22 cellular contexts compared by ENCODE assay signal in genomic region chr3:128064962-128065361, GRCh38. TPM values are rescaled to one million over a fixed set of nuclear protein-coding genes. Genes with fewer than 3 reads are reported as not detected.
DNase-seq lines count a peak whose midpoint lies in the region; ATAC-seq, FAIRE-seq and TF ChIP-seq lines count a peak whose summit lies in the region.
"Had no signal": no experiment of that assay in that cellular context is flagged by ENCODE, and none has a peak within 500 bp of the region (broad histone marks: within the 10 kb centered on the region; RNA-seq: fewer than 3 reads in every experiment).

No MANE protein-coding gene starts in this region.

- no peak overlapping the region for H2AFZ ChIP-seq in GM23248
- no peak overlapping the region for H2AFZ ChIP-seq in astrocyte (ENCODE audit: low read depth, low read length)

- no peak for TF ChIP-seq CTCF in astrocyte (IDR thresholded peaks at IDR 0.05; ENCODE audit: insufficient read depth, low read depth, low read length)
- no peak for TF ChIP-seq CTCF in fibroblast of mammary gland (conservative IDR thresholded peaks at IDR 0.05; ENCODE audit: control insufficient read depth, insufficient read depth, low read depth, low read length)

- 0 out of 2 replicates have a peak overlapping the region, but pooled peaks have one; percentile 5 for H3K27ac ChIP-seq in GM23248
- no peak overlapping the region for H3K27ac ChIP-seq in astrocyte (ENCODE audit: low read depth, low read length)
- H3K27ac ChIP-seq: 22Rv1, SJSA1 had no signal

- peak overlapping the region; percentile 13; the same call in 1 of the 2 replicates for H3K9ac ChIP-seq in GM23248
- no peak overlapping the region for H3K9ac ChIP-seq in astrocyte (ENCODE audit: low read length)

- no peak overlapping the region for H3K4me2 ChIP-seq in GM23248 (ENCODE audit: unreplicated experiment)
- H3K4me2 ChIP-seq in astrocyte (ENCODE audit: low read length) = no peak overlapping the region

- H3K4me1 ChIP-seq in GM23248 (ENCODE audit: insufficient read depth) (peaks cover 25% of the 10 kb centered on the region), astrocyte (ENCODE audit: insufficient read depth, low read length) (peaks cover 23% of the 10 kb centered on the region)

- H4K20me1 ChIP-seq in GM23248 (ENCODE audit: insufficient read depth) = peaks cover 3% of the 10 kb centered on the region; the same call in 1 of the 2 replicates
- peaks cover 94% of the 10 kb centered on the region for H4K20me1 ChIP-seq in astrocyte (ENCODE audit: insufficient read depth, low read length)

- H3K36me3 ChIP-seq in GM23248 (ENCODE audit: low read depth) (peaks cover 90% of the 10 kb centered on the region), astrocyte (ENCODE audit: insufficient read depth, low read length) (peaks cover 86% of the 10 kb centered on the region)

- H3K36me3 Mint-ChIP-seq in astrocyte (ENCODE audit: low read depth, unreplicated experiment) = peaks cover 47% of the 10 kb centered on the region

- H3K4me3 Mint-ChIP-seq in astrocyte (ENCODE audit: unreplicated experiment) = no peak overlapping the region
- H3K4me3 Mint-ChIP-seq: H9 had no signal

- peaks cover 18% of the 10 kb centered on the region for H3K4me1 Mint-ChIP-seq in astrocyte (ENCODE audit: low read depth, unreplicated experiment)

- in situ Hi-C loops in GM23248 (cut with MboI) = no loop called here

- WGBS in GM23248 (ENCODE audit: low coverage in 1 of 2, low lambda C conversion rate in 2 of 2, missing lambda C conversion rate in 2 of 2), 2 experiments = 75% methylated on average over 6 of the region's 6 CpGs

- H3K9me2 ChIP-seq in GM23248 (ENCODE audit: insufficient read depth) = no peaks in the 10 kb centered on the region

- H3K4me3 ChIP-seq in GM23248 (no peak overlapping the region), astrocyte (ENCODE audit: insufficient read depth, low read depth, low read length) (no peak overlapping the region), fibroblast of mammary gland (ENCODE audit: control insufficient read depth, low read depth, low read length) (no peak overlapping the region)
- H3K4me3 ChIP-seq: MG63, SJSA1 had no signal

- H3F3A ChIP-seq in GM23248 (ENCODE audit: insufficient read depth) = peaks cover 83% of the 10 kb centered on the region

- ATAC-seq in GM19463 (IDR thresholded peaks at IDR 0.05; ENCODE audit: unreplicated experiment) = no peak

- H3K79me2 ChIP-seq in GM23248 (ENCODE audit: insufficient read depth) (peaks cover 84% of the 10 kb centered on the region), astrocyte (ENCODE audit: insufficient read depth, low read length) (peaks cover 81% of the 10 kb centered on the region)

- H3K27me3 ChIP-seq in GM23248 (replicated peaks; ENCODE audit: insufficient read depth) (no peaks in the 10 kb centered on the region), astrocyte (ENCODE audit: insufficient read depth, low read length) (no peaks in the 10 kb centered on the region)
- H3K27me3 ChIP-seq: MG63, SJSA1 had no signal

- no peak for FAIRE-seq in astrocyte (lab: Jason Lieb, UNC)
- FAIRE-seq: GM12892 had no signal

- H3K27me3 Mint-ChIP-seq in astrocyte (ENCODE audit: low read depth, unreplicated experiment) = no peaks in the 10 kb centered on the region

- DNase-seq in activated CD8-positive, alpha-beta memory T cell treated with anti-CD3 and anti-CD28 coated beads, Interleukin-2, amount 50 U/mL, for 48 hours = peak; percentile 34
- DNase-seq in activated CD8-positive, alpha-beta memory T cell treated with anti-CD3 and anti-CD28 coated beads for 24 hours = no peak
- DNase-seq in GM23248 = no peak
- DNase-seq in astrocyte (ENCODE audit: low read depth) = no peak
- DNase-seq in fibroblast of mammary gland (ENCODE audit: low read depth) = peak; percentile 33
- no peak for DNase-seq in Ammon's horn (ENCODE audit: low spot score)
- DNase-seq in NK-92 (lab: John Stamatoyannopoulos, UW; ENCODE audit: unreplicated experiment) = no peak
- DNase-seq: DMS153, DND-41, H9, KG1, MG63, NCI-H1105 treated with DMSO at 0.1 percent for 48 hours, NCI-H146, NCI-H2029, NCI-H526 treated with DMSO at 0.1 percent for 48 hours, Right ventricle myocardium superior, RPMI8226 had no signal

- H3K27ac Mint-ChIP-seq in astrocyte (ENCODE audit: unreplicated experiment) = peak overlapping the region; percentile 56
- H3K27ac Mint-ChIP-seq: H9 had no signal

- H3K9me3 Mint-ChIP-seq in astrocyte (ENCODE audit: unreplicated experiment) = no peaks in the 10 kb centered on the region
- H3K9me3 Mint-ChIP-seq: H9 had no signal

- H3K9me3 ChIP-seq in GM23248 (ENCODE audit: low read depth) (no peaks in the 10 kb centered on the region), astrocyte (ENCODE audit: insufficient read depth, low read depth, low read length) (no peaks in the 10 kb centered on the region)
- H3K9me3 ChIP-seq: MG63, SJSA1 had no signal

RNA-seq across cellular contexts. Expression of gene SEC61A1, which starts 12.7 kb away (rescaled TPM):
- 477 and 510 TPM in 2 replicates for total RNA-seq in GM23248 (2014; rRNA removed; shearing (Covaris generic))
- 362 and 387 TPM in 2 replicates for polyA plus RNA-seq in GM23248 (2016; fragmentation: Nextera tagmentation; extraction: Ambion mirVana)
- 400 and 432 TPM in 2 replicates for total RNA-seq in astrocyte

RNA-seq across cellular contexts. Expression of gene RUVBL1, which starts 58.6 kb away (rescaled TPM):
- total RNA-seq in GM23248 (2014; rRNA removed; shearing (Covaris generic)) = 45.0 and 62.0 TPM in 2 replicates
- polyA plus RNA-seq in GM23248 (2016; fragmentation: Nextera tagmentation; extraction: Ambion mirVana) = 54.4 and 59.1 TPM in 2 replicates
- 39.7 and 43.0 TPM in 2 replicates for total RNA-seq in astrocyte

Comparison
In these comparisons a context has a peak if more than half of its experiments do, and no peak if none do; other contexts are left out.
1. DNase-seq: peak in activated CD8-positive, alpha-beta memory T cell treated with anti-CD3 and anti-CD28 coated beads, Interleukin-2, amount 50 U/mL, for 48 hours (single experiment) and fibroblast of mammary gland (single experiment); none in activated CD8-positive, alpha-beta memory T cell treated with anti-CD3 and anti-CD28 coated beads for 24 hours (single experiment), GM23248 (single experiment), astrocyte (single experiment), Ammon's horn (single experiment) and NK-92 (single experiment).